ENCODE assay signal across 1 cellular context in genomic region chr12:121803861-121804416, GRCh38.
TF ChIP-seq lines count a peak whose summit lies in the region.

TSS of gene SETD1B (plus strand) at chr12:121804009. CDS start at chr12:121804738, 729 bp downstream.

TF ChIP-seq in SK-N-SH, 30 proteins besides CTCF, POLR2A, EP300 and RAD21 (continued from another document):
- no peak for TF ChIP-seq ZBTB33 (IDR thresholded peaks at IDR 0.05; ENCODE audit: borderline replicate concordance, low read depth)
